ENCODE assay signal across 11 cellular contexts in genomic region chr7:55048221-55048859, GRCh38. TPM values are rescaled to one million over a fixed set of nuclear protein-coding genes. Genes with fewer than 3 reads are reported as not detected.
DNase-seq lines count a peak whose midpoint lies in the region; TF ChIP-seq lines count a peak whose summit lies in the region.
"Had no signal": no experiment of that assay in that cellular context is flagged by ENCODE, and none has a peak within 500 bp of the region (broad histone marks: within the 10 kb centered on the region; RNA-seq: fewer than 3 reads in every experiment).

No MANE protein-coding gene starts in this region.

- TF ChIP-seq CTCF in fibroblast of mammary gland (conservative IDR thresholded peaks at IDR 0.05; ENCODE audit: control insufficient read depth, insufficient read depth, low read depth, low read length) (no peak), prostate gland (IDR thresholded peaks at IDR 0.05) (no peak)

- intact Hi-C loops in prostate gland (cut with DNase I) = no loop called here

- TF ChIP-seq POLR2A in prostate gland (IDR thresholded peaks at IDR 0.05) = no peak

- H3K36me3 ChIP-seq in prostate gland = no peaks in the 10 kb centered on the region
- no peaks in the 10 kb centered on the region for H3K36me3 ChIP-seq in H7 (replicated peaks; ENCODE audit: control insufficient read depth, insufficient read depth, low read length)

- peaks cover 6% of the 10 kb centered on the region for H3K4me1 ChIP-seq in prostate gland (replicated peaks)

- H3K27me3 ChIP-seq in prostate gland (replicated peaks; ENCODE audit: insufficient read depth) (no peaks in the 10 kb centered on the region), H7 (ENCODE audit: control insufficient read depth, insufficient read depth, low read length) (no peaks in the 10 kb centered on the region)
- H3K27me3 ChIP-seq: testis had no signal

- H3K27ac ChIP-seq in prostate gland = no peak overlapping the region
- H3K27ac ChIP-seq: testis had no signal

- H3K4me3 ChIP-seq in fibroblast of mammary gland (ENCODE audit: control insufficient read depth, low read depth, low read length) (no peak overlapping the region), prostate gland (no peak overlapping the region), H7 (ENCODE audit: insufficient read depth, low read depth, low read length) (no peak overlapping the region)
- H3K4me3 ChIP-seq: testis had no signal

- WGBS in prostate gland = 39% methylated on average over 6 of the region's 6 CpGs

- no peaks in the 10 kb centered on the region for H3K9me3 ChIP-seq in prostate gland
- H3K9me3 ChIP-seq: testis had no signal

- DNase-seq in HuH-7.5 (ENCODE audit: low spot score) (peak; percentile 50), NCI-H510A treated with DMSO at 0.1 percent for 48 hours (lab: John Stamatoyannopoulos, UW) (peak; percentile 95), fibroblast of mammary gland (ENCODE audit: low read depth) (peak; percentile 50), prostate gland (ENCODE audit: low spot score) (peak; percentile 64), kidney glomerular epithelial cell (lab: John Stamatoyannopoulos, UW) (no peak), cerebellar cortex (ENCODE audit: low spot score) (no peak), DMS53 treated with DMSO at 0.1 percent for 48 hours (lab: John Stamatoyannopoulos, UW; ENCODE audit: unreplicated experiment) (no peak), H7 (no peak)
- DNase-seq: activated CD4-positive, alpha-beta T cell treated with anti-CD3 and anti-CD28 coated beads for 1 hour; NCI-H748 treated with DMSO at 0.1 percent for 48 hours; testis had no signal

RNA-seq across cellular contexts. Expression of gene EGFR, which starts 29.5 kb away (rescaled TPM):
- 100 to 1,000 TPM in 1 of 2 donors, 10 to 100 TPM in 1; 78.3 to 112 TPM for total RNA-seq in prostate gland
- 3.1 and 6.3 TPM in 2 replicates for total RNA-seq in H7 (2014; rRNA removed; shearing (Covaris generic))

Comparison
In these comparisons a context has a peak if more than half of its experiments do, and no peak if none do; other contexts are left out.
1. DNase-seq: peak in HuH-7.5 (single experiment), NCI-H510A treated with DMSO at 0.1 percent for 48 hours (single experiment), fibroblast of mammary gland (single experiment) and prostate gland (single experiment); none in kidney glomerular epithelial cell (single experiment), cerebellar cortex (single experiment), DMS53 treated with DMSO at 0.1 percent for 48 hours (single experiment) and H7 (single experiment).
2. RNA of gene EGFR, which starts 29.5 kb away (total RNA-seq): 78.3 to 112 TPM in prostate gland; 3.1 to 6.3 TPM in H7; every median in the first group is over 10 times any median in the second.